20 cellular contexts compared by ENCODE assay signal in the genomic region with DNA sequence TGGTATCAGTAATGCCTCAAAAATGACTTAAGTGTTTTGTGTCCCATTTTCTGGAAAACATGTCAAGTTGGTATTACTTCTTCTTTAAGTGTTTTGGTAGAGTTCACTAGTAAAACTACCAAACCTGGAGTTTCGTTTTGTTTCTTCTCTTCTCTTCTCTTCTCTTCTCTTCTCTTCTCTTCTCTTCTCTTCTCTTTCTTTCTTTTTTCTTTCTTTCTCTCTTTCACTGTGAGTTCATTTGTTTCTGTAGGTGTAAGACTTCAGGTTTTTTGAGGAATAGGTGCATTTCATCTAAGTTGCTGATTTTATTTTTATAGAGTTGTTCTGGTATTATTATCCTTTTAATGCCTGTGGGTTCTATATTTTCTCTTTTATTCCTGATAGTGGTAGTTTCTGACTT.
"Had no signal": no experiment of that assay in that cellular context is flagged by ENCODE, and none has a peak within 500 bp of the region (broad histone marks: within the 10 kb centered on the region; RNA-seq: fewer than 3 reads in every experiment).

No MANE protein-coding gene starts in this region.

- H3K9me3 ChIP-seq: body of pancreas, lower lobe of right lung, ovary, upper lobe of left lung had no signal

- ATAC-seq: activated CD4-positive, CD25-positive, alpha-beta regulatory T cell treated with anti-CD3 and anti-CD28 coated beads, Interleukin-2, amount 50 U/mL, for 24 hours; body of pancreas; heart right ventricle; left lobe of liver; lower lobe of right lung; natural killer cell treated with Interleukin-12 subunit alpha and Interleukin-12 subunit beta and Interleukin-15 and Interleukin-18, amount 100 ng/mL, for 72 hours; right cardiac atrium had no signal

- H3K4me3 Mint-ChIP-seq: activated naive CD4-positive, alpha-beta T cell treated with anti-CD3 and anti-CD28 coated beads for 36 hours; activated T-cell treated with anti-CD3 and anti-CD28 coated beads, Interleukin-2, amount 50 U/mL, for 24 hours; natural killer cell treated with Interleukin-12 subunit alpha and Interleukin-12 subunit beta and Interleukin-15 and Interleukin-18, amount 100 ng/mL, for 72 hours; T-helper 2 cell treated with Interferon-gamma antibody and Interleukin-4, amounts not matched to agents 5 μg/mL and 100 μg/mL, for 36 hours had no signal

- H3K27me3 ChIP-seq: body of pancreas, heart right ventricle, ovary, upper lobe of left lung had no signal

- DNase-seq: activated CD4-positive, alpha-beta T cell treated with anti-CD3 and anti-CD28 coated beads, Interleukin-2, amount 50 U/mL, for 1 hour; activated naive CD4-positive, alpha-beta T cell treated with anti-CD3 and anti-CD28 coated beads for 36 hours; activated T-cell treated with anti-CD3 and anti-CD28 coated beads, Interleukin-2, amount 50 U/mL, for 24 hours; anterior cingulate cortex; body of pancreas; dermis blood vessel endothelial cell; effector CD8-positive, alpha-beta T cell; erythroblast; foreskin fibroblast; heart right ventricle; kidney; lower lobe of right lung; ovary; right cardiac atrium; stimulated activated naive CD4-positive, alpha-beta T cell; upper lobe of left lung had no signal

- H3K27ac Mint-ChIP-seq: activated naive CD4-positive, alpha-beta T cell treated with anti-CD3 and anti-CD28 coated beads for 36 hours; activated T-cell treated with anti-CD3 and anti-CD28 coated beads, Interleukin-2, amount 50 U/mL, for 24 hours; T-helper 2 cell treated with Interferon-gamma antibody and Interleukin-4, amounts not matched to agents 5 μg/mL and 100 μg/mL, for 36 hours had no signal

- H3K27me3 Mint-ChIP-seq: activated T-cell treated with anti-CD3 and anti-CD28 coated beads, Interleukin-2, amount 50 U/mL, for 24 hours; natural killer cell treated with Interleukin-12 subunit alpha and Interleukin-12 subunit beta and Interleukin-15 and Interleukin-18, amount 100 ng/mL, for 72 hours had no signal

- H3K36me3 ChIP-seq: lower lobe of right lung, ovary, upper lobe of left lung had no signal

- H3K9me3 Mint-ChIP-seq: natural killer cell treated with Interleukin-12 subunit alpha and Interleukin-12 subunit beta and Interleukin-15 and Interleukin-18, amount 100 ng/mL, for 72 hours; T-helper 2 cell treated with Interferon-gamma antibody and Interleukin-4, amounts not matched to agents 5 μg/mL and 100 μg/mL, for 36 hours had no signal

- H3K4me3 ChIP-seq: body of pancreas, heart right ventricle, lower lobe of right lung, ovary, upper lobe of left lung had no signal
